In the genomic region with DNA sequence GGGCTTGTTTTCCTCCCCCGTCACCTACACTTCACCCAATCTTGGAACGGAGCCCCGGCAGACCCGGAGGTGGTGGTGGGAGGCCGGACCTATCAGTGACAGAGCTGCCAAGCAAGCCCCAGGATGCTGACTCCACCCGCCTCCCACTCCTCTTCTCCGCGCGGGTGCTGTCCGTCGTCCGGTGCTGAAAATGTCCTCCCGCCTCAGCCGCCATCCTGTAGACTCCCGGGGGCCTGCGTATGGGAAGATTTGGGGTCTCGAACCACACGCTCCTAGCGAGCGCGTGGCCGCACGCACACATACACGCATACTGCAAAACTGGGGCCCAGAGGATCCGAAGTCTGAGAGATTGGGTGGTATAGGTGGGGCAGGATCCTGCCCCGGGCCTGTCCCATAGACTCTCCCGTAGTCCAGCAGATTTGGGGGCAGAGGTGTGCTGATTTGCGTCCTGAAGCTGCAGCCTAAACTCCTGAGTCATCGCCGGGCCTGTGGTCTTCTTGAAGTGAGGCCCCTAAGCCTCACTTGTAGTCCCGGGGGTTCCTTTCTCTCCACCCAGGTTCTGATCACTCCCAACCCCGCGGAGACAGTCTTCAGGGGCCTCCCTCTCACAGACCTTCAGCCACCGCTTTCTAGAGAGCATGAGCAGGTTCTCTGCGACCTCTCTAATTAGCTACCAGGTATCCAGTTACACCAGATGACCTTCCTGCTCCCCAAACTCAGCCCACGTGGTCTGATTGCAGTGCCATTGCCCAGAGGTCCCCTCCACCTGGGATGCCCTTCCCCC, we compare ENCODE assay signal across 8 cellular contexts. TPM values are rescaled to one million over a fixed set of nuclear protein-coding genes. Genes with fewer than 3 reads are reported as not detected.
A peak's percentile ranks its signal among the peaks of the same experiment; 100 is the strongest.
DNase-seq lines count a peak whose midpoint lies in the region; ATAC-seq, FAIRE-seq and TF ChIP-seq lines count a peak whose summit lies in the region.

No MANE protein-coding gene starts in this region.

- H3K27ac Mint-ChIP-seq in activated CD4-positive, alpha-beta T cell treated with anti-CD3 and anti-CD28 coated beads for 36 hours: peak overlapping the region; percentile 71

- H3K27me3 ChIP-seq in mononuclear cell (ENCODE audit: insufficient read depth, low read length): peaks cover 29% of the 10 kb centered on the region

- CTCF ChIA-PET in activated CD4-positive, alpha-beta T cell treated with anti-CD3 and anti-CD28 coated beads for 36 hours (lab: Charles Lee): interaction anchor here (0.6 to 4.6 kb wide), 13 partner anchors 7 to 813 kb away, joined by 3 to 23 read pairs (median 4); no protein-coding TSS in a partner anchor

- H3K9me3 Mint-ChIP-seq in activated CD4-positive, alpha-beta T cell treated with anti-CD3 and anti-CD28 coated beads for 36 hours (ENCODE audit: low read depth): no peaks in the 10 kb centered on the region

- POLR2A ChIA-PET in activated CD4-positive, alpha-beta T cell treated with anti-CD3 and anti-CD28 coated beads for 36 hours (lab: Charles Lee): interaction anchor here (0.6 to 1.4 kb wide), 8 partner anchors 9 to 231 kb away, joined by 3 to 5 read pairs (median 4); a partner anchor contains a TSS

- FAIRE-seq in H54 (lab: Jason Lieb, UNC): no peak

- peaks cover 22% of the 10 kb centered on the region for H3K4me1 Mint-ChIP-seq in activated CD4-positive, alpha-beta T cell treated with anti-CD3 and anti-CD28 coated beads for 36 hours

- H3K27me3 Mint-ChIP-seq in activated CD4-positive, alpha-beta T cell treated with anti-CD3 and anti-CD28 coated beads for 36 hours: peaks cover 8% of the 10 kb centered on the region

- H3K4me3 ChIP-seq in Jurkat, Clone E6-1 (ENCODE audit: low read length): peak overlapping the region; percentile 77
- H3K4me3 ChIP-seq in mononuclear cell (ENCODE audit: low read length): peak overlapping the region; percentile 67

- peak overlapping the region; percentile 89 for H3K4me3 Mint-ChIP-seq in activated CD4-positive, alpha-beta T cell treated with anti-CD3 and anti-CD28 coated beads for 36 hours

- no peak for TF ChIP-seq POLR2A in H54 (IDR thresholded peaks at IDR 0.05; ENCODE audit: low read depth, low read length)

- DNase-seq in DMS79 (lab: John Stamatoyannopoulos, UW) (peak; percentile 25), H54 (ENCODE audit: insufficient read length, low spot score) (no peak)
- no peak for DNase-seq in Jurkat, Clone E6-1 (ENCODE audit: low read depth, low spot score)
- peak; percentile 92 for DNase-seq in activated CD4-positive, alpha-beta T cell treated with anti-CD3 and anti-CD28 coated beads for 36 hours
- DNase-seq in effector CD8-positive, alpha-beta T cell (lab: John Stamatoyannopoulos, UW): peak; percentile 76
- peak; percentile 62 for DNase-seq in stimulated activated CD8-positive, alpha-beta memory T cell treated with anti-CD3 and anti-CD28 coated beads, Interleukin-7, amount 100 ng/mL, for 24 hours (ENCODE audit: low read depth)

- H3K4me1 ChIP-seq in mononuclear cell (ENCODE audit: insufficient read depth, low read length): peaks cover 38% of the 10 kb centered on the region

- no peaks in the 10 kb centered on the region for H3K9me3 ChIP-seq in mononuclear cell (ENCODE audit: low read depth, low read length)

- intact Hi-C loops in activated CD4-positive, alpha-beta T cell treated with anti-CD3 and anti-CD28 coated beads for 36 hours (cut with DNase I, micrococcal nuclease): loop anchor here (1.0 to 5.0 kb wide), 16 partner anchors 21 to 715 kb away; a partner anchor contains a TSS

- peak; percentile 23 for ATAC-seq in GM21526 (IDR thresholded peaks at IDR 0.05; ENCODE audit: low FRiP score, unreplicated experiment)
- peak; percentile 76 for ATAC-seq in activated CD4-positive, alpha-beta T cell treated with anti-CD3 and anti-CD28 coated beads for 36 hours

- peaks cover 8% of the 10 kb centered on the region for H3K36me3 Mint-ChIP-seq in activated CD4-positive, alpha-beta T cell treated with anti-CD3 and anti-CD28 coated beads for 36 hours (ENCODE audit: low read depth)

RNA-seq across cellular contexts. Expression of a gene that starts 0.8 kb away (rescaled TPM):
- 107 TPM for polyA plus RNA-seq in Jurkat, Clone E6-1 (2012; ENCODE audit: insufficient read depth, insufficient read length)
- 10 to 100 TPM; 47.5 to 49.8 TPM for total RNA-seq in activated CD4-positive, alpha-beta T cell treated with anti-CD3 and anti-CD28 coated beads for 36 hours
- 13.1 TPM for total RNA-seq in mononuclear cell

RNA-seq across cellular contexts. Expression of a gene that starts 2.0 kb away (rescaled TPM):
- 4.5 TPM for polyA plus RNA-seq in Jurkat, Clone E6-1 (2012; ENCODE audit: insufficient read depth, insufficient read length)
- total RNA-seq in activated CD4-positive, alpha-beta T cell treated with anti-CD3 and anti-CD28 coated beads for 36 hours: not detected
- 0.21 TPM for total RNA-seq in mononuclear cell

RNA-seq across cellular contexts. Expression of a gene that starts 11.8 kb away (rescaled TPM):
- polyA plus RNA-seq in Jurkat, Clone E6-1 (2012; ENCODE audit: insufficient read depth, insufficient read length): 19.7 TPM
- total RNA-seq in activated CD4-positive, alpha-beta T cell treated with anti-CD3 and anti-CD28 coated beads for 36 hours: 1 to 10 TPM; 1.3 to 1.6 TPM
- total RNA-seq in mononuclear cell: 1.0 TPM

RNA-seq across cellular contexts. Expression of a gene that starts 21.3 kb away (rescaled TPM):
- polyA plus RNA-seq in Jurkat, Clone E6-1 (2012; ENCODE audit: insufficient read depth, insufficient read length): 150 TPM
- total RNA-seq in activated CD4-positive, alpha-beta T cell treated with anti-CD3 and anti-CD28 coated beads for 36 hours: 100 to 1,000 TPM; 114 to 147 TPM
- total RNA-seq in mononuclear cell: 40.5 TPM

RNA-seq across cellular contexts. Expression of a gene that starts 27.1 kb away (rescaled TPM):
- 4.1 TPM for polyA plus RNA-seq in Jurkat, Clone E6-1 (2012; ENCODE audit: insufficient read depth, insufficient read length)
- total RNA-seq in activated CD4-positive, alpha-beta T cell treated with anti-CD3 and anti-CD28 coated beads for 36 hours: under 1 TPM; 0.23 to 0.26 TPM
- total RNA-seq in mononuclear cell: 1.5 TPM

Comparison
In these comparisons a context has a peak if more than half of its experiments do, and no peak if none do; other contexts are left out.
1. DNase-seq: peak in DMS79 (single experiment), activated CD4-positive, alpha-beta T cell treated with anti-CD3 and anti-CD28 coated beads for 36 hours (single experiment), effector CD8-positive, alpha-beta T cell (single experiment) and stimulated activated CD8-positive, alpha-beta memory T cell treated with anti-CD3 and anti-CD28 coated beads, Interleukin-7, amount 100 ng/mL, for 24 hours (single experiment); none in Jurkat, Clone E6-1 (single experiment) and H54 (single experiment).